8 cellular contexts compared by ENCODE assay signal in the genomic region with DNA sequence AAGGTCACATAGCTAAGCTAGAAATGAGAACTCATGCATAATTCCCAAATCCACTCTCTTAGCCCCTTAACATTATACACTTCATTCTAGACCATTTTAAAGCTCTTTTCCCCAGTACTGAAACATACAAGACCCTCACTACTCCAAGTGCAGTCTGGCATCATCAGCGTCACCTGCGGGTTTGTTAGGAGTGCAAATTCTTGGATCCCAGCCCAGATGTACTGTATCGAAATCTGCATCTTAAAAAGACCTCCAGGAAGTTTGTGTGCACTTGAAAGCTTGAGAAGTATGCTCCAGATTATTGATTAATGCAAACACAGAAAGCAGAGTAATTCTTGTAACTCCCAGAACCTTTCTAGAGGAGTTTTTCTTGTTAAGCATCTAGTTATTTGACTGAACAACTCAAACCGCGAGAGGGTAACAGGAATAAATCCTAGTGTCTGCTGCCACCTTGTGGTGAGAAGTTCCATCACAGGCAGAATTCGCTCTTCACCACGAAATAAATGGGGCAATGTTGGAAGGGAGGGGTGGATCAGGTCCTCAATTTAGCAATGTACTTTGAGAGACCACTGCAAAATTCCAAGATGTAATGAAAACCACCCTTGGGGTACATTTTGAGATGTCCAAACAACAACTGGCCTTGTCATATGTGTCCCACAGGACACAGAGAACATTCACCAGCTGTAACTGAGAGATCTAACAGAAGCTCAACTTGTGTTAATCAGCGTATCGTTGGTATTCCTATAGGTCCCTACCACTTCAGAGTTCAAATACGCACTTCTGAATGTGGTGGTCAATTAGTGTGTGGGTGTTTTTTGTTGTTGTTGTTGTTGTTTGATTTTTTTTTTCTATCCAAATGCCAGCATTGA. TPM values are rescaled to one million over a fixed set of nuclear protein-coding genes. Genes with fewer than 3 reads are reported as not detected.
DNase-seq lines count a peak whose midpoint lies in the region; ATAC-seq, FAIRE-seq and TF ChIP-seq lines count a peak whose summit lies in the region.

No MANE protein-coding gene starts in this region.

- TF ChIP-seq CTCF in CD14-positive monocyte (IDR thresholded peaks at IDR 0.05) (peak; percentile 85), foreskin fibroblast (IDR thresholded peaks at IDR 0.05; ENCODE audit: low read depth, low read length) (peak; percentile 65), pancreas (IDR thresholded peaks at IDR 0.05) (peak; percentile 64 to 89 (median 74))

- H3K9me3 Mint-ChIP-seq in CD14-positive monocyte = no peaks in the 10 kb centered on the region
- no peaks in the 10 kb centered on the region for H3K9me3 Mint-ChIP-seq in activated T-helper 2 cell treated with anti-CD3 and anti-CD28 coated beads, Interferon-gamma antibody, Interleukin-2, Interleukin-4, amounts not matched to agents 10 μg/mL and 5 μg/mL and 100 μg/mL, durations not matched to agents 14 hours and 24 hours and 36 hours

- FAIRE-seq in HTR-8/SVneo (lab: Jason Lieb, UNC) = peak; percentile 51
- peak; percentile 82 for FAIRE-seq in pancreas (lab: Jason Lieb, UNC)
- peak; percentile 93 for FAIRE-seq in urothelium cell line (lab: Jason Lieb, UNC)

- DNase-seq in CD14-positive monocyte (ENCODE audit: low spot score) (peak; percentile 52), GM19240 (ENCODE audit: insufficient read length, low spot score) (peak; percentile 8), HTR-8/SVneo (ENCODE audit: insufficient read length, low spot score) (peak; percentile 39), RKO (ENCODE audit: low spot score) (peak; percentile 51), foreskin fibroblast (peak; percentile 30 to 79), pancreas (peak in 5 of 6 donors; percentile 21 to 74 (median 39)), urothelium cell line (ENCODE audit: low spot score) (peak; percentile 49)
- DNase-seq in activated T-helper 2 cell treated with anti-CD3 and anti-CD28 coated beads, Interferon-gamma antibody, Interleukin-2, Interleukin-4, amounts not matched to agents 10 μg/mL and 5 μg/mL and 100 μg/mL, durations not matched to agents 14 hours and 24 hours and 36 hours (ENCODE audit: low spot score) = peak; percentile 23

- intact Hi-C loops in CD14-positive monocyte (cut with micrococcal nuclease) (loop anchor here (5.0 kb wide), 2 partner anchors 466 to 471 kb away; no protein-coding TSS in a partner anchor), pancreas (cut with DNase I) (loop anchor here in 1 of 3 donors (10.0 kb wide), 1 partner anchor 464 kb away; no protein-coding TSS in a partner anchor)
- intact Hi-C loops in activated T-helper 2 cell treated with anti-CD3 and anti-CD28 coated beads, Interferon-gamma antibody, Interleukin-2, Interleukin-4, amounts not matched to agents 10 μg/mL and 5 μg/mL and 100 μg/mL, durations not matched to agents 14 hours and 24 hours and 36 hours (cut with micrococcal nuclease) = loop anchor here (1.0 to 5.0 kb wide), 2 partner anchors 469 to 1196 kb away; no protein-coding TSS in a partner anchor

- H3K9me3 ChIP-seq in pancreas = no peaks in the 10 kb centered on the region

- H3K27me3 Mint-ChIP-seq in CD14-positive monocyte (ENCODE audit: low read depth in 3 of 3) = peaks cover 0 to 2% (median 0%) of the 10 kb centered on the region in 3 donors
- H3K27me3 Mint-ChIP-seq in activated T-helper 2 cell treated with anti-CD3 and anti-CD28 coated beads, Interferon-gamma antibody, Interleukin-2, Interleukin-4, amounts not matched to agents 10 μg/mL and 5 μg/mL and 100 μg/mL, durations not matched to agents 14 hours and 24 hours and 36 hours (ENCODE audit: low read depth) = no peaks in the 10 kb centered on the region

- ATAC-seq in pancreas = peak; percentile 63 to 92 (median 86)

- H3K27me3 ChIP-seq in pancreas = no peaks in the 10 kb centered on the region

- no peak overlapping the region for H3K27ac ChIP-seq in pancreas

- H3K36me3 ChIP-seq in pancreas = no peaks in the 10 kb centered on the region

- no peak overlapping the region for H3K4me3 ChIP-seq in foreskin fibroblast (ENCODE audit: low read depth in 1 of 2, low read length in 2 of 2)
- H3K4me3 ChIP-seq in pancreas = no peak overlapping the region

- no peak overlapping the region for H3K4me3 Mint-ChIP-seq in CD14-positive monocyte
- no peak overlapping the region for H3K4me3 Mint-ChIP-seq in activated T-helper 2 cell treated with anti-CD3 and anti-CD28 coated beads, Interferon-gamma antibody, Interleukin-2, Interleukin-4, amounts not matched to agents 10 μg/mL and 5 μg/mL and 100 μg/mL, durations not matched to agents 14 hours and 24 hours and 36 hours (ENCODE audit: low read depth)

- H3K4me1 Mint-ChIP-seq in CD14-positive monocyte = peaks cover 3% of the 10 kb centered on the region
- H3K4me1 Mint-ChIP-seq in activated T-helper 2 cell treated with anti-CD3 and anti-CD28 coated beads, Interferon-gamma antibody, Interleukin-2, Interleukin-4, amounts not matched to agents 10 μg/mL and 5 μg/mL and 100 μg/mL, durations not matched to agents 14 hours and 24 hours and 36 hours (ENCODE audit: low read depth) = no peaks in the 10 kb centered on the region

- no peak overlapping the region for H3K27ac Mint-ChIP-seq in CD14-positive monocyte
- no peak overlapping the region for H3K27ac Mint-ChIP-seq in activated T-helper 2 cell treated with anti-CD3 and anti-CD28 coated beads, Interferon-gamma antibody, Interleukin-2, Interleukin-4, amounts not matched to agents 10 μg/mL and 5 μg/mL and 100 μg/mL, durations not matched to agents 14 hours and 24 hours and 36 hours

- H3K4me1 ChIP-seq in pancreas = no peaks in the 10 kb centered on the region

- peaks cover 3% of the 10 kb centered on the region in 2 donors for H3K36me3 Mint-ChIP-seq in CD14-positive monocyte
- no peaks in the 10 kb centered on the region for H3K36me3 Mint-ChIP-seq in activated T-helper 2 cell treated with anti-CD3 and anti-CD28 coated beads, Interferon-gamma antibody, Interleukin-2, Interleukin-4, amounts not matched to agents 10 μg/mL and 5 μg/mL and 100 μg/mL, durations not matched to agents 14 hours and 24 hours and 36 hours (ENCODE audit: low read depth)

- WGBS in pancreas, 2 donors = 17 to 23% methylated on average over 10 of the region's 10 CpGs

RNA-seq across cellular contexts. Expression of gene C3orf49, which starts 0.6 kb away (rescaled TPM):
- polyA plus RNA-seq in CD14-positive monocyte (not detected), pancreas (not detected)
- not detected in 2 replicates for total RNA-seq in activated T-helper 2 cell treated with anti-CD3 and anti-CD28 coated beads, Interferon-gamma antibody, Interleukin-2, Interleukin-4, amounts not matched to agents 10 μg/mL and 5 μg/mL and 100 μg/mL, durations not matched to agents 14 hours and 24 hours and 36 hours
- not detected for total RNA-seq in pancreas

RNA-seq across cellular contexts. Expression of gene THOC7, which starts 45.1 kb away (rescaled TPM):
- polyA plus RNA-seq in CD14-positive monocyte (10 to 100 TPM; 70.1 to 74.8 TPM), pancreas (10 to 100 TPM; 47.6 to 86.7 TPM)
- total RNA-seq in activated T-helper 2 cell treated with anti-CD3 and anti-CD28 coated beads, Interferon-gamma antibody, Interleukin-2, Interleukin-4, amounts not matched to agents 10 μg/mL and 5 μg/mL and 100 μg/mL, durations not matched to agents 14 hours and 24 hours and 36 hours = 103 and 107 TPM in 2 replicates
- total RNA-seq in pancreas = 10 to 100 TPM; 33.6 to 44.0 (median 39.5) TPM

RNA-seq across cellular contexts. Expression of gene ATXN7, which starts 45.2 kb away (rescaled TPM):
- polyA plus RNA-seq in CD14-positive monocyte (1 to 10 TPM; 2.7 to 3.2 TPM), pancreas (10 to 100 TPM in 1 of 2 donors, 1 to 10 TPM in 1; 7.3 to 15.8 TPM)
- 42.8 and 44.0 TPM in 2 replicates for total RNA-seq in activated T-helper 2 cell treated with anti-CD3 and anti-CD28 coated beads, Interferon-gamma antibody, Interleukin-2, Interleukin-4, amounts not matched to agents 10 μg/mL and 5 μg/mL and 100 μg/mL, durations not matched to agents 14 hours and 24 hours and 36 hours
- total RNA-seq in pancreas = 10 to 100 TPM; 22.8 to 40.4 (median 28.3) TPM
